Comparison of ENCODE assay signal across 8 cellular contexts in genomic region chr18:79405019-79405780, GRCh38. TPM values are rescaled to one million over a fixed set of nuclear protein-coding genes. Genes with fewer than 3 reads are reported as not detected.
DNase-seq lines count a peak whose midpoint lies in the region; ATAC-seq, FAIRE-seq and TF ChIP-seq lines count a peak whose summit lies in the region.

No MANE protein-coding gene starts in this region.

- H3K27me3 Mint-ChIP-seq in activated CD8-positive, alpha-beta T cell treated with anti-CD3 and anti-CD28 coated beads for 36 hours, result no peaks in the 10 kb centered on the region

- H3K9me3 ChIP-seq in kidney (ENCODE audit: control insufficient read depth in 1 of 2, low read length in 2 of 2) (no peaks in the 10 kb centered on the region), stomach smooth muscle (ENCODE audit: control insufficient read depth in 2 of 2, low read length in 2 of 2) (no peaks in the 10 kb centered on the region)

- H3K9me3 Mint-ChIP-seq in activated CD8-positive, alpha-beta T cell treated with anti-CD3 and anti-CD28 coated beads for 36 hours, result peaks cover 2% of the 10 kb centered on the region

- H3K4me1 ChIP-seq in kidney (ENCODE audit: control insufficient read depth in 1 of 2, insufficient read depth in 1 of 2, low read depth in 1 of 2, low read length in 2 of 2), result peaks cover 0 to 4% of the 10 kb centered on the region in 2 donors
- H3K4me1 ChIP-seq in stomach smooth muscle (ENCODE audit: control insufficient read depth, insufficient read depth, low read length), result peaks cover 46% of the 10 kb centered on the region

- H3K4me3 Mint-ChIP-seq in activated CD8-positive, alpha-beta T cell treated with anti-CD3 and anti-CD28 coated beads for 36 hours, result peak overlapping the region; percentile 84

- no peak for TF ChIP-seq CTCF in activated CD8-positive, alpha-beta T cell treated with anti-CD3 and anti-CD28 coated beads for 36 hours (IDR thresholded peaks at IDR 0.05)
- no peak for TF ChIP-seq CTCF in kidney (IDR thresholded peaks at IDR 0.05; ENCODE audit: borderline replicate concordance, extremely low read depth, insufficient read depth)

- TF ChIP-seq POLR2A in GM12891 (IDR thresholded peaks at IDR 0.05; ENCODE audit: low read depth, low read length), result no peak

- POLR2A ChIA-PET in activated CD8-positive, alpha-beta T cell treated with anti-CD3 and anti-CD28 coated beads for 36 hours (lab: Charles Lee), result interaction anchor here (0.9 to 2.2 kb wide), 7 partner anchors 8 to 278 kb away, joined by 3 to 9 read pairs (median 5); no protein-coding TSS in a partner anchor

- intact Hi-C loops in activated CD8-positive, alpha-beta T cell treated with anti-CD3 and anti-CD28 coated beads for 36 hours (cut with micrococcal nuclease), result no loop called here
- intact Hi-C loops in kidney (cut with DNase I), result no loop called here

- H3K36me3 Mint-ChIP-seq in activated CD8-positive, alpha-beta T cell treated with anti-CD3 and anti-CD28 coated beads for 36 hours (ENCODE audit: low read depth), result peaks cover 56% of the 10 kb centered on the region

- H3K4me1 Mint-ChIP-seq in activated CD8-positive, alpha-beta T cell treated with anti-CD3 and anti-CD28 coated beads for 36 hours (ENCODE audit: low read depth), result peaks cover 58% of the 10 kb centered on the region

- DNase-seq in NCI-H146 (lab: John Stamatoyannopoulos, UW) (peak; percentile 75), kidney (peak; percentile 54), NCI-H2227 (lab: John Stamatoyannopoulos, UW; ENCODE audit: unreplicated experiment) (no peak), GM12891 (ENCODE audit: insufficient read length, low spot score) (no peak)
- DNase-seq in activated CD8-positive, alpha-beta T cell treated with anti-CD3 and anti-CD28 coated beads for 36 hours, result peak; percentile 73

- H3K27ac Mint-ChIP-seq in activated CD8-positive, alpha-beta T cell treated with anti-CD3 and anti-CD28 coated beads for 36 hours, result peak overlapping the region; percentile 91

- H3K9ac ChIP-seq in kidney (ENCODE audit: low read length in 2 of 2) (no peak overlapping the region), stomach smooth muscle (ENCODE audit: low read length in 2 of 2) (no peak overlapping the region)

- H3K27me3 ChIP-seq in stomach smooth muscle (ENCODE audit: control insufficient read depth in 1 of 2, insufficient read depth in 2 of 2, low read length in 2 of 2), result no peaks in the 10 kb centered on the region

- CTCF ChIA-PET in activated CD8-positive, alpha-beta T cell treated with anti-CD3 and anti-CD28 coated beads for 36 hours (lab: Charles Lee), result interaction anchor here (1.2 to 6.2 kb wide), 6 partner anchors 11 to 125 kb away, joined by 3 to 44 read pairs (median 6); no protein-coding TSS in a partner anchor

- ATAC-seq in activated CD8-positive, alpha-beta T cell treated with anti-CD3 and anti-CD28 coated beads for 36 hours, result no peak
- ATAC-seq in HG03280 (IDR thresholded peaks at IDR 0.05; ENCODE audit: unreplicated experiment) (no peak), HG02852 (IDR thresholded peaks at IDR 0.05; ENCODE audit: unreplicated experiment) (no peak)

- H3K27ac ChIP-seq in kidney (ENCODE audit: low read depth in 2 of 2, low read length in 2 of 2) (no peak overlapping the region), stomach smooth muscle (ENCODE audit: low read length) (peak overlapping the region; percentile 2)

- FAIRE-seq in kidney (lab: Jason Lieb, UNC) (no peak), GM12891 (lab: Jason Lieb, UNC) (no peak)

- H3K36me3 ChIP-seq in kidney (ENCODE audit: control insufficient read depth in 1 of 2, insufficient read depth in 2 of 2, low read length in 2 of 2), result no peaks in the 10 kb centered on the region
- peaks cover 0 to 2% of the 10 kb centered on the region in 2 donors for H3K36me3 ChIP-seq in stomach smooth muscle (ENCODE audit: control insufficient read depth in 2 of 2, insufficient read depth in 2 of 2, low read length in 2 of 2)

- no peak overlapping the region for H3K4me3 ChIP-seq in kidney (ENCODE audit: low read length in 2 of 2)
- no peak overlapping the region for H3K4me3 ChIP-seq in stomach smooth muscle (ENCODE audit: low read length in 2 of 2)

TF ChIP-seq in GM12891, 5 proteins besides CTCF, POLR2A, EP300 and RAD21:
- TF ChIP-seq POU2F2 (IDR thresholded peaks at IDR 0.05; ENCODE audit: low read depth, low read length), result no peak

RNA-seq across cellular contexts. Expression of gene NFATC1, which starts 9.5 kb away (rescaled TPM):
- 10 to 100 TPM; 97.2 to 98.3 TPM for total RNA-seq in activated CD8-positive, alpha-beta T cell treated with anti-CD3 and anti-CD28 coated beads for 36 hours
- 17.2 TPM for total RNA-seq in kidney
- polyA plus RNA-seq in kidney (ENCODE audit: insufficient read depth, low read depth, low replicate concordance), result 4.3 TPM
- 34.8 TPM for polyA plus RNA-seq in GM12891 (2012; ENCODE audit: low read depth, missing spikeins)

Comparison
In these comparisons a context has a peak if more than half of its experiments do, and no peak if none do; other contexts are left out.
1. DNase-seq: peak in NCI-H146 (single experiment), activated CD8-positive, alpha-beta T cell treated with anti-CD3 and anti-CD28 coated beads for 36 hours (single experiment) and kidney (single experiment); none in NCI-H2227 (single experiment) and GM12891 (single experiment).